Comparison of ENCODE assay signal across 12 cellular contexts in genomic region chr4:2923678-2924173, GRCh38. TPM values are rescaled to one million over a fixed set of nuclear protein-coding genes. Genes with fewer than 3 reads are reported as not detected.
DNase-seq lines count a peak whose midpoint lies in the region; ATAC-seq, FAIRE-seq and TF ChIP-seq lines count a peak whose summit lies in the region.
"Had no signal": no experiment of that assay in that cellular context is flagged by ENCODE, and none has a peak within 500 bp of the region (broad histone marks: within the 10 kb centered on the region; RNA-seq: fewer than 3 reads in every experiment).

No MANE protein-coding gene starts in this region.

- peaks cover 11% of the 10 kb centered on the region for H3K4me1 ChIP-seq in keratinocyte (ENCODE audit: control insufficient read depth, extremely low read depth, insufficient read depth, low read length)
- H3K4me1 ChIP-seq: sigmoid colon had no signal

- POLR2A ChIA-PET in activated CD8-positive, alpha-beta T cell treated with anti-CD3 and anti-CD28 coated beads for 36 hours (lab: Charles Lee): interaction anchor here (0.8 to 1.7 kb wide), 3 partner anchors 11 to 112 kb away, joined by 5 to 6 read pairs (median 5); no protein-coding TSS in a partner anchor

- intact Hi-C loops in activated CD8-positive, alpha-beta T cell treated with anti-CD3 and anti-CD28 coated beads for 36 hours (cut with micrococcal nuclease): no loop called here

- no peaks in the 10 kb centered on the region for H3K9me1 ChIP-seq in keratinocyte (ENCODE audit: control insufficient read depth, extremely low read depth, insufficient read depth, low read length)

- peaks cover 42% of the 10 kb centered on the region for H3K36me3 Mint-ChIP-seq in activated CD8-positive, alpha-beta T cell treated with anti-CD3 and anti-CD28 coated beads for 36 hours (ENCODE audit: low read depth)

- H3K27me3 ChIP-seq in keratinocyte (ENCODE audit: control insufficient read depth, extremely low read depth, insufficient read depth, low read length): no peaks in the 10 kb centered on the region
- H3K27me3 ChIP-seq: sigmoid colon had no signal

- H3K27ac ChIP-seq in keratinocyte (ENCODE audit: control insufficient read depth, insufficient read depth, low read length): peak overlapping the region; percentile 31
- H3K27ac ChIP-seq: sigmoid colon had no signal

- no peak for FAIRE-seq in keratinocyte (lab: Jason Lieb, UNC)

- in situ Hi-C loops in KBM-7 (cut with MboI; ENCODE audit: low pct_unique_long_range_greater_than_20kb, low sequenced_read_pairs): no loop called here

- dilution Hi-C loops in keratinocyte (cut with MboI; ENCODE audit: extremely low pct_ligation_motif_present, low sequenced_read_pairs): no loop called here

- no peaks in the 10 kb centered on the region for H3K9me3 ChIP-seq in keratinocyte (ENCODE audit: control insufficient read depth, low read depth, low read length)

- H4K20me1 ChIP-seq in keratinocyte (ENCODE audit: control insufficient read depth, extremely low read depth, insufficient read depth, low read length): no peaks in the 10 kb centered on the region

- ATAC-seq in activated CD8-positive, alpha-beta T cell treated with anti-CD3 and anti-CD28 coated beads for 36 hours: no peak
- no peak for ATAC-seq in stimulated activated naive CD8-positive, alpha-beta T cell treated with anti-CD3 and anti-CD28 coated beads, Interleukin-15, amount 100 ng/mL, for 72 hours
- ATAC-seq in HG02885 (IDR thresholded peaks at IDR 0.05; ENCODE audit: poor library complexity, unreplicated experiment): no peak

- no peak overlapping the region for H3K4me3 Mint-ChIP-seq in activated CD8-positive, alpha-beta T cell treated with anti-CD3 and anti-CD28 coated beads for 36 hours
- H3K4me3 Mint-ChIP-seq in stimulated activated naive CD8-positive, alpha-beta T cell treated with anti-CD3 and anti-CD28 coated beads, Interleukin-15, amount 100 ng/mL, for 72 hours: peak overlapping the region in 1 of 2 donors; percentile 42

- H3K27me3 Mint-ChIP-seq in activated CD8-positive, alpha-beta T cell treated with anti-CD3 and anti-CD28 coated beads for 36 hours: no peaks in the 10 kb centered on the region
- H3K27me3 Mint-ChIP-seq in stimulated activated naive CD8-positive, alpha-beta T cell treated with anti-CD3 and anti-CD28 coated beads, Interleukin-15, amount 100 ng/mL, for 72 hours: no peaks in the 10 kb centered on the region

- H3K9me3 Mint-ChIP-seq in activated CD8-positive, alpha-beta T cell treated with anti-CD3 and anti-CD28 coated beads for 36 hours: no peaks in the 10 kb centered on the region
- peaks cover 7 to 9% of the 10 kb centered on the region in 2 donors for H3K9me3 Mint-ChIP-seq in stimulated activated naive CD8-positive, alpha-beta T cell treated with anti-CD3 and anti-CD28 coated beads, Interleukin-15, amount 100 ng/mL, for 72 hours

- peaks cover 40% of the 10 kb centered on the region for H3K4me1 Mint-ChIP-seq in activated CD8-positive, alpha-beta T cell treated with anti-CD3 and anti-CD28 coated beads for 36 hours (ENCODE audit: low read depth)
- peaks cover 46% of the 10 kb centered on the region for H3K4me1 Mint-ChIP-seq in stimulated activated naive CD8-positive, alpha-beta T cell treated with anti-CD3 and anti-CD28 coated beads, Interleukin-15, amount 100 ng/mL, for 72 hours

- peaks cover 3% of the 10 kb centered on the region for H3K79me2 ChIP-seq in keratinocyte (ENCODE audit: control insufficient read depth, insufficient read depth, low read length)

- H3K27ac Mint-ChIP-seq in activated CD8-positive, alpha-beta T cell treated with anti-CD3 and anti-CD28 coated beads for 36 hours: peak overlapping the region; percentile 82
- peak overlapping the region; percentile 68 to 94 for H3K27ac Mint-ChIP-seq in stimulated activated naive CD8-positive, alpha-beta T cell treated with anti-CD3 and anti-CD28 coated beads, Interleukin-15, amount 100 ng/mL, for 72 hours

- DNase-seq in activated effector memory CD4-positive, alpha-beta T cell treated with anti-CD3 and anti-CD28 coated beads, Interleukin-2, amount 50 U/mL, for 16 hours: peak; percentile 51
- DNase-seq in activated effector memory CD4-positive, alpha-beta T cell treated with Interleukin-2 at 50 U/mL for 16 hours: no peak
- no peak for DNase-seq in activated CD8-positive, alpha-beta T cell treated with anti-CD3 and anti-CD28 coated beads for 36 hours
- no peak for DNase-seq in keratinocyte (ENCODE audit: low read depth, low spot score)
- no peak for DNase-seq in stimulated activated naive CD8-positive, alpha-beta T cell treated with anti-CD3 and anti-CD28 coated beads, Interleukin-15, amount 100 ng/mL, for 72 hours
- DNase-seq in CD1c-positive myeloid dendritic cell (ENCODE audit: extremely low spot score): no peak
- no peak for DNase-seq in KBM-7
- DNase-seq: central memory CD4-positive, alpha-beta T cell; foreskin fibroblast; NCI-H446 treated with DMSO at 0.1 percent for 48 hours; sigmoid colon had no signal

- no peak overlapping the region for H3K9ac ChIP-seq in keratinocyte (ENCODE audit: control insufficient read depth, extremely low read depth, insufficient read depth, low read length)

- no peak overlapping the region for H3K4me2 ChIP-seq in keratinocyte (ENCODE audit: control insufficient read depth, extremely low read depth, insufficient read depth, low read depth, low read length)

- H2AFZ ChIP-seq in keratinocyte (ENCODE audit: control insufficient read depth, low read length): no peak overlapping the region

- CTCF ChIA-PET in activated CD8-positive, alpha-beta T cell treated with anti-CD3 and anti-CD28 coated beads for 36 hours (lab: Charles Lee): interaction anchor here (1.2 to 1.6 kb wide), 2 partner anchors 17 to 30 kb away, joined by 3 to 4 read pairs; no protein-coding TSS in a partner anchor

- H3K4me3 ChIP-seq in keratinocyte (ENCODE audit: control insufficient read depth in 2 of 3, extremely low read depth in 1 of 3, insufficient read depth in 2 of 3, low read depth in 1 of 3, low read length in 3 of 3): no peak overlapping the region
- H3K4me3 ChIP-seq: sigmoid colon had no signal

- TF ChIP-seq CTCF in activated CD8-positive, alpha-beta T cell treated with anti-CD3 and anti-CD28 coated beads for 36 hours (IDR thresholded peaks at IDR 0.05): no peak
- no peak for TF ChIP-seq CTCF in keratinocyte (optimal IDR thresholded peaks at IDR 0.05 in 1 of 3, IDR thresholded peaks at IDR 0.05 in 1 of 3, conservative IDR thresholded peaks at IDR 0.05 in 1 of 3; ENCODE audit: extremely low read depth in 1 of 3, insufficient read depth in 2 of 3, low read length in 3 of 3)

- H3K36me3 ChIP-seq in keratinocyte (ENCODE audit: control insufficient read depth in 2 of 2, extremely low read depth in 1 of 2, insufficient read depth in 2 of 2, low read length in 2 of 2): peaks cover 19 to 26% of the 10 kb centered on the region in 2 experiments

RNA-seq across cellular contexts. Expression of gene NOP14, which starts 39.5 kb away (rescaled TPM):
- 10 to 100 TPM; 76.8 to 77.3 TPM for total RNA-seq in activated CD8-positive, alpha-beta T cell treated with anti-CD3 and anti-CD28 coated beads for 36 hours
- polyA plus RNA-seq in keratinocyte: 9.6 to 24.7 TPM (median 21.8 TPM) in 3 replicates
- 56.8 TPM for polyA plus RNA-seq in keratinocyte (2011; ENCODE audit: low read depth)
- polyA plus RNA-seq in keratinocyte (2011; cell fraction: cytosol; rRNA removed): 20.2 and 22.1 TPM in 2 replicates
- polyA plus RNA-seq in keratinocyte (2011; cell fraction: nucleus; rRNA removed): 24.9 and 28.4 TPM in 2 replicates
- 36.4 and 41.2 TPM in 2 replicates for polyA plus RNA-seq in keratinocyte (2012; ENCODE audit: low replicate concordance)
- polyA minus RNA-seq in keratinocyte: 8.3 to 22.6 TPM (median 22.1 TPM) in 3 replicates
- 15.3 TPM for polyA minus RNA-seq in keratinocyte (2011; cell fraction: cytosol; rRNA and poly(A)+ RNA removed)
- 12.2 and 17.5 TPM in 2 replicates for polyA minus RNA-seq in keratinocyte (2011; cell fraction: nucleus; rRNA and poly(A)+ RNA removed)

RNA-seq across cellular contexts. Expression of gene GRK4, which starts 39.6 kb away (rescaled TPM):
- 1 to 10 TPM; 2.8 to 3.0 TPM for total RNA-seq in activated CD8-positive, alpha-beta T cell treated with anti-CD3 and anti-CD28 coated beads for 36 hours
- 3.8 to 4.8 TPM (median 4.3 TPM) in 3 replicates for polyA plus RNA-seq in keratinocyte
- polyA plus RNA-seq in keratinocyte (2011; ENCODE audit: low read depth): 3.9 TPM
- polyA plus RNA-seq in keratinocyte (2011; cell fraction: cytosol; rRNA removed): 4.5 and 5.3 TPM in 2 replicates
- 6.7 and 7.2 TPM in 2 replicates for polyA plus RNA-seq in keratinocyte (2011; cell fraction: nucleus; rRNA removed)
- 3.2 and 7.4 TPM in 2 replicates for polyA plus RNA-seq in keratinocyte (2012; ENCODE audit: low replicate concordance)
- 1.4 to 4.9 TPM (median 4.2 TPM) in 3 replicates for polyA minus RNA-seq in keratinocyte
- polyA minus RNA-seq in keratinocyte (2011; cell fraction: cytosol; rRNA and poly(A)+ RNA removed): 4.2 TPM
- polyA minus RNA-seq in keratinocyte (2011; cell fraction: nucleus; rRNA and poly(A)+ RNA removed): 2.1 and 4.0 TPM in 2 replicates
